8 cellular contexts compared by ENCODE assay signal in the genomic region with DNA sequence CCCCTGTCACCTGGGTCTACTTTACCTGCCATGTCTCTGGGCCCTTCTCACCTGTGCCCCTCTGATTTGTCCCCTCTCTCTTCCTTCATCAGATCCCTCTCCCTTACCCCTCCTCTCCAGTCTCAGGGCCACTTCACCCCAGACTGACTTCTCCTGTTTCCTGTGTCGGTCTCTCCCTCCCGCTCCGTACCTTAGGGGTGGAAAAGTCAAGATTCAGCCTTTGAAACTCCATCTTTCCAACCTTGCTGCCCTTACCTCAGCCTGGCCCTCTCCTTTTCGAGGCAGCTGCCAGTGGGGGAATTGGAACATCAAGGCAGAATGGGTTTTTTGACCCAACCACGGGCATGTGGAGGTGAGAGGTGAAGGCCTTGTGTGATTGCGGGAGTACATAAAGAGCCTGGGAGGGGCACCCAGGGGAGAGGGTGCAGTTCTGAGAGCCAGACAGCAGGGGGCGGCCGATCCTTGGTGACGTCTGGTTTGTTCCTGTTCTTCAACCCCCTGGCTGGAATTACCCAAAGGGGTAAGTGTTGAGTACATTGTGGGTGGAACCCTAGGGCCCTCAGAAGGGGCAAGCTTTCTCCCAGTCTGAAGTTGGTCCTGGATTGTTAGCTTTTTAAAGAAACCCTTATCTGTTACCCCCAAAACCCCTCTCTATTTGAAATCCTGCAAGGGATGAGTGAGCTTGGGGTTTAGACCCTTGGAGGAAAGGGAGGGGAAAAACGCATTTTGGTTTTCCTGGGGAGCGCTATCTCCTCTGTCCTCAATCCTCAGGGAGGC. TPM values are rescaled to one million over a fixed set of nuclear protein-coding genes. Genes with fewer than 3 reads are reported as not detected.
DNase-seq lines count a peak whose midpoint lies in the region; ATAC-seq and TF ChIP-seq lines count a peak whose summit lies in the region.

No MANE protein-coding gene starts in this region.

- no peak overlapping the region for H2BK5ac ChIP-seq in neuronal stem cell (ENCODE audit: low read length)

- H3K27me3 ChIP-seq in neuronal stem cell (ENCODE audit: control insufficient read depth in 3 of 3, insufficient read depth in 3 of 3, low read depth in 1 of 3, low read length in 3 of 3) = peaks cover 0 to 97% (median 50%) of the 10 kb centered on the region in 3 experiments

- no peak overlapping the region for H2BK120ac ChIP-seq in neuronal stem cell (ENCODE audit: low read depth, low read length)

- no peak overlapping the region for H3K4me3 Mint-ChIP-seq in activated T-cell treated with anti-CD3 and anti-CD28 coated beads, Interleukin-2, amount 50 U/mL, for 4 hours
- no peak overlapping the region for H3K4me3 Mint-ChIP-seq in stimulated activated naive CD8-positive, alpha-beta T cell treated with anti-CD3 and anti-CD28 coated beads, Interleukin-15, amount 100 ng/mL, for 72 hours

- no peak overlapping the region for H3K4me3 ChIP-seq in neuronal stem cell (ENCODE audit: low read length in 2 of 2)

- H2BK15ac ChIP-seq in neuronal stem cell (ENCODE audit: low read length) = no peak overlapping the region

- H4K91ac ChIP-seq in neuronal stem cell (ENCODE audit: low read depth, low read length, poor library complexity) = no peak overlapping the region

- H3K14ac ChIP-seq in neuronal stem cell (ENCODE audit: low read length) = no peak overlapping the region

- no peak overlapping the region for H2AK5ac ChIP-seq in neuronal stem cell (ENCODE audit: low read depth, low read length)

- no peak overlapping the region for H2BK12ac ChIP-seq in neuronal stem cell (ENCODE audit: low read length)

- H3K4me1 ChIP-seq in neuronal stem cell (ENCODE audit: control insufficient read depth in 2 of 2, insufficient read depth in 1 of 2, low read depth in 1 of 2, low read length in 2 of 2) = peaks cover 0 to 23% of the 10 kb centered on the region in 2 donors

- peaks cover 36% of the 10 kb centered on the region for H3K27me3 Mint-ChIP-seq in activated T-cell treated with anti-CD3 and anti-CD28 coated beads, Interleukin-2, amount 50 U/mL, for 4 hours (ENCODE audit: low read depth)
- H3K27me3 Mint-ChIP-seq in stimulated activated naive CD8-positive, alpha-beta T cell treated with anti-CD3 and anti-CD28 coated beads, Interleukin-15, amount 100 ng/mL, for 72 hours = peaks cover 63% of the 10 kb centered on the region

- peak overlapping the region; percentile 32 for H3K18ac ChIP-seq in neuronal stem cell (ENCODE audit: low read length)

- H3K27ac ChIP-seq in neuronal stem cell (replicated peaks; ENCODE audit: low read length) = no peak overlapping the region

- H3K4me2 ChIP-seq in neuronal stem cell (ENCODE audit: insufficient read depth, low read length, poor library complexity, severe bottlenecking) = no peak overlapping the region

- no peaks in the 10 kb centered on the region for H3K9me3 Mint-ChIP-seq in activated T-cell treated with anti-CD3 and anti-CD28 coated beads, Interleukin-2, amount 50 U/mL, for 4 hours
- no peaks in the 10 kb centered on the region for H3K9me3 Mint-ChIP-seq in stimulated activated naive CD8-positive, alpha-beta T cell treated with anti-CD3 and anti-CD28 coated beads, Interleukin-15, amount 100 ng/mL, for 72 hours

- peaks cover 0 to 2% of the 10 kb centered on the region in 2 donors for H3K9me3 ChIP-seq in neuronal stem cell (replicated peaks in 1 of 2; ENCODE audit: control insufficient read depth in 2 of 2, insufficient read depth in 1 of 2, low read depth in 1 of 2, low read length in 2 of 2)

- DNase-seq in HT1080 (ENCODE audit: low read depth) = peak; percentile 75
- DNase-seq in OCI-M2 (lab: John Stamatoyannopoulos, UW; ENCODE audit: unreplicated experiment) = peak; percentile 54
- peak; percentile 73 for DNase-seq in activated T-cell treated with anti-CD3 and anti-CD28 coated beads, Interleukin-2, amount 50 U/mL, for 4 hours
- peak; percentile 46 for DNase-seq in fibroblast of gingiva (ENCODE audit: low read depth)
- DNase-seq in neuronal stem cell (ENCODE audit: low spot score) = no peak
- DNase-seq in stimulated activated naive CD8-positive, alpha-beta T cell treated with anti-CD3 and anti-CD28 coated beads, Interleukin-15, amount 100 ng/mL, for 72 hours = peak; percentile 73 to 82

- no peak overlapping the region for H3K23ac ChIP-seq in neuronal stem cell (ENCODE audit: low read depth, low read length, poor library complexity)

- H3K79me1 ChIP-seq in neuronal stem cell (ENCODE audit: low read depth, low read length) = no peaks in the 10 kb centered on the region

- ATAC-seq in activated T-cell treated with anti-CD3 and anti-CD28 coated beads, Interleukin-2, amount 50 U/mL, for 4 hours = peak; percentile 84 to 88
- peak; percentile 77 for ATAC-seq in stimulated activated naive CD8-positive, alpha-beta T cell treated with anti-CD3 and anti-CD28 coated beads, Interleukin-15, amount 100 ng/mL, for 72 hours
- ATAC-seq in HG03571 (IDR thresholded peaks at IDR 0.05; ENCODE audit: unreplicated experiment) = no peak

- H4K8ac ChIP-seq in neuronal stem cell (ENCODE audit: low read depth, low read length) = no peak overlapping the region

- no peaks in the 10 kb centered on the region for H3K36me3 ChIP-seq in neuronal stem cell (replicated peaks in 1 of 2; ENCODE audit: control insufficient read depth in 2 of 2, insufficient read depth in 2 of 2, low read length in 2 of 2)

- H3K9ac ChIP-seq in neuronal stem cell (ENCODE audit: low read depth, low read length, poor library complexity) = no peak overlapping the region

- no peaks in the 10 kb centered on the region for H3K4me1 Mint-ChIP-seq in activated T-cell treated with anti-CD3 and anti-CD28 coated beads, Interleukin-2, amount 50 U/mL, for 4 hours (ENCODE audit: low read depth)
- no peaks in the 10 kb centered on the region for H3K4me1 Mint-ChIP-seq in stimulated activated naive CD8-positive, alpha-beta T cell treated with anti-CD3 and anti-CD28 coated beads, Interleukin-15, amount 100 ng/mL, for 72 hours

- no peaks in the 10 kb centered on the region for H3K36me3 Mint-ChIP-seq in activated T-cell treated with anti-CD3 and anti-CD28 coated beads, Interleukin-2, amount 50 U/mL, for 4 hours (ENCODE audit: insufficient read depth)

- no peak overlapping the region for H3K4ac ChIP-seq in neuronal stem cell (ENCODE audit: low read length)

- peak; percentile 95 for TF ChIP-seq CTCF in GM12874 (IDR thresholded peaks at IDR 0.05; ENCODE audit: insufficient read depth, low read depth, low read length)

- peak overlapping the region in 1 of 2 donors; percentile 64 for H3K27ac Mint-ChIP-seq in stimulated activated naive CD8-positive, alpha-beta T cell treated with anti-CD3 and anti-CD28 coated beads, Interleukin-15, amount 100 ng/mL, for 72 hours

- no CpG with 5 or more reads among the region's 11 CpGs for WGBS in neuronal stem cell (ENCODE audit: extremely low coverage in 2 of 2, insufficient read length in 2 of 2, insufficient replicate concordance in 1 of 2), 2 donors

- H2AFZ ChIP-seq in neuronal stem cell (ENCODE audit: low read length) = no peak overlapping the region

RNA-seq across cellular contexts. Expression of a gene that starts 12.3 kb away (rescaled TPM):
- total RNA-seq in HT1080 (2014; rRNA removed; shearing (Covaris generic)) = not detected in 2 replicates
- not detected in 2 replicates for polyA plus RNA-seq in HT1080 (2015; cell fraction: cytosol; rRNA removed)
- not detected in 2 replicates for polyA plus RNA-seq in HT1080 (2015; cell fraction: nucleus; rRNA removed)
- total RNA-seq in activated T-cell treated with anti-CD3 and anti-CD28 coated beads, Interleukin-2, amount 50 U/mL, for 4 hours = not detected
- polyA plus RNA-seq in neuronal stem cell (2013, experiment 1 of 2) = 0.15 TPM
- polyA plus RNA-seq in neuronal stem cell (2013, experiment 2 of 2) = 0.18 TPM
